In the genomic region with DNA sequence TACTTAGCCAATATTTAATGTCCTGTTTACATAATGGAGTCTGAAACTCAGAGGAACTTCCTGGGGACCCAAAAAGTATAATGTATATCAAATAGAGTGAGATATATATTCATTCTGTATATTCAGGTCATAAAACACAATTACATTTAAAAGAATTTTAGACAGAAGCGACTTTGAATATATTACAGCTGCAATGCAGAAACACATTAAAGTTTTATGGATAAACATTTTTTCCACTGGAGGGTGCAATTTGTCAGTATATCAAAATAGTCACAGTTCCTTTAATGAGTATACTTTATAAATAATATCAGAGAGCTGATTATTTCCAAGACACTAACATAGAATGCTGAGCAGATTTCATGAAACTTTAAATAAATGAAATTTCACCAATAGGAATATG, we compare ENCODE assay signal across 14 cellular contexts. TPM values are rescaled to one million over a fixed set of nuclear protein-coding genes. Genes with fewer than 3 reads are reported as not detected.
DNase-seq lines count a peak whose midpoint lies in the region; FAIRE-seq and TF ChIP-seq lines count a peak whose summit lies in the region.
"Had no signal": no experiment of that assay in that cellular context is flagged by ENCODE, and none has a peak within 500 bp of the region (broad histone marks: within the 10 kb centered on the region; RNA-seq: fewer than 3 reads in every experiment).

No MANE protein-coding gene starts in this region.

- peak; percentile 48 for FAIRE-seq in endometrium (lab: Jason Lieb, UNC)

- no peak overlapping the region for H3K27ac ChIP-seq in osteoblast (ENCODE audit: low read depth, low read length)

- no peak overlapping the region for H2AFZ ChIP-seq in osteoblast (ENCODE audit: low read length)

- H3K4me2 ChIP-seq in osteoblast (ENCODE audit: insufficient read depth, low read length) = no peak overlapping the region

- H4K20me1 ChIP-seq in osteoblast (ENCODE audit: insufficient read depth, low read length) = no peaks in the 10 kb centered on the region

- H3K9me3 ChIP-seq in osteoblast (ENCODE audit: low read depth, low read length) = no peaks in the 10 kb centered on the region
- H3K9me3 ChIP-seq: HAP-1, MG63 had no signal

- DNase-seq in DMS153 treated with DMSO at 0.1 percent for 48 hours (lab: John Stamatoyannopoulos, UW; ENCODE audit: unreplicated experiment) = peak; percentile 10
- DNase-seq in DMS153 (lab: John Stamatoyannopoulos, UW) = no peak
- DNase-seq in NCI-H2081 treated with DMSO at 0.1 percent for 48 hours (lab: John Stamatoyannopoulos, UW) = peak; percentile 10
- DNase-seq in osteoblast (ENCODE audit: insufficient read length, low spot score, missing footprints) = no peak
- DNase-seq in GM19240 (ENCODE audit: insufficient read length, low spot score) = no peak
- no peak for DNase-seq in activated CD4-positive, alpha-beta T cell treated with anti-CD3 and anti-CD28 coated beads, Interleukin-2, amount 50 U/mL, for 48 hours
- no peak for DNase-seq in NOMO-1 treated with dmso at 0.1 percent for 144 hours (lab: John Stamatoyannopoulos, UW; ENCODE audit: unreplicated experiment)
- DNase-seq: activated T-cell treated with anti-CD3 and anti-CD28 coated beads, Interleukin-2, amount 50 U/mL, for 1 hour; glutamatergic neuron; MG63; stimulated activated naive CD8-positive, alpha-beta T cell treated with anti-CD3 and anti-CD28 coated beads, Interleukin-15, Interleukin-2, amounts not matched to agents 100 U/mL and 50 U/mL, for 24 hours had no signal

- no peaks in the 10 kb centered on the region for H3K36me3 ChIP-seq in osteoblast (ENCODE audit: insufficient read depth, low read length)
- H3K36me3 ChIP-seq: HAP-1, MG63 had no signal

- no peaks in the 10 kb centered on the region for H3K4me1 ChIP-seq in osteoblast (ENCODE audit: insufficient read depth, low read length)
- H3K4me1 ChIP-seq: HAP-1 had no signal

- no peaks in the 10 kb centered on the region for H3K79me2 ChIP-seq in osteoblast (ENCODE audit: insufficient read depth, low read length)

- H3K27me3 ChIP-seq in osteoblast (ENCODE audit: insufficient read depth, low read length) = no peaks in the 10 kb centered on the region
- H3K27me3 ChIP-seq: MG63 had no signal

- H3K4me3 ChIP-seq in osteoblast (ENCODE audit: insufficient read depth, low read length) = no peak overlapping the region
- H3K4me3 ChIP-seq: HAP-1, MG63 had no signal

- TF ChIP-seq CTCF in osteoblast (IDR thresholded peaks at IDR 0.05; ENCODE audit: extremely low read depth, low read depth, low read length) = peak; percentile 40

RNA-seq across cellular contexts. Expression of a gene that starts 23.1 kb away (rescaled TPM):
- 25.9 and 27.9 TPM in 2 replicates for total RNA-seq in osteoblast

RNA-seq across cellular contexts. Expression of a gene that starts 43.9 kb away (rescaled TPM):
- total RNA-seq in osteoblast = not detected in 2 replicates
- total RNA-seq: A172 had no signal

Comparison
In these comparisons a context has a peak if more than half of its experiments do, and no peak if none do; other contexts are left out.
1. DNase-seq: peak in DMS153 treated with DMSO at 0.1 percent for 48 hours (single experiment) and NCI-H2081 treated with DMSO at 0.1 percent for 48 hours (single experiment); none in DMS153 (single experiment), osteoblast (single experiment), GM19240 (single experiment), activated CD4-positive, alpha-beta T cell treated with anti-CD3 and anti-CD28 coated beads, Interleukin-2, amount 50 U/mL, for 48 hours (0 of 2) and NOMO-1 treated with dmso at 0.1 percent for 144 hours (single experiment).